8 cellular contexts compared by ENCODE assay signal in genomic region chr11:86955111-86955673, GRCh38. TPM values are rescaled to one million over a fixed set of nuclear protein-coding genes. Genes with fewer than 3 reads are reported as not detected.
A peak's percentile ranks its signal among the peaks of the same experiment; 100 is the strongest.
DNase-seq lines count a peak whose midpoint lies in the region; ATAC-seq and TF ChIP-seq lines count a peak whose summit lies in the region.

Gene FZD4 (minus strand): TSS chr11:86955395. CDS start chr11:86955085, 310 bp downstream.

- H3K9ac ChIP-seq in mammary epithelial cell (ENCODE audit: insufficient read depth, low read length), result peak within 1 kb of the TSS; percentile 46

- no peaks in the 10 kb centered on the region for H3K9me3 Mint-ChIP-seq in T-cell

- H3K27ac Mint-ChIP-seq in T-cell, result no peak within 1 kb of the TSS

- H3K4me2 ChIP-seq in mammary epithelial cell (ENCODE audit: insufficient read depth, low read depth, low read length), result peak within 1 kb of the TSS; percentile 99

- H4K20me1 ChIP-seq in mammary epithelial cell (ENCODE audit: insufficient read depth, low read length), result no peaks in the 10 kb centered on the region

- POLR2A ChIA-PET in T-cell (lab: Charles Lee), result no interaction called here

- peak within 1 kb of the TSS; percentile 100 for H2AFZ ChIP-seq in mammary epithelial cell (ENCODE audit: low read depth, low read length)

- peaks cover 42 to 51% of the 10 kb centered on the region in 2 donors for H3K27me3 Mint-ChIP-seq in T-cell

- TF ChIP-seq CTCF in mammary epithelial cell (conservative IDR thresholded peaks at IDR 0.05 in 1 of 2, IDR thresholded peaks at IDR 0.05 in 1 of 2; ENCODE audit: extremely low read depth in 1 of 2, insufficient read depth in 1 of 2, low read depth in 1 of 2, low read length in 2 of 2) (no peak), gastrocnemius medialis (IDR thresholded peaks at IDR 0.05 in 4 of 5, conservative IDR thresholded peaks at IDR 0.05 in 1 of 5) (peak in 3 of 5 experiments; percentile 15 to 27 (median 27))

- H3K9me3 ChIP-seq in mammary epithelial cell (replicated peaks; ENCODE audit: insufficient read depth, low read length) (no peaks in the 10 kb centered on the region), iPS-18c (ENCODE audit: control insufficient read depth, insufficient read depth, low read length) (no peaks in the 10 kb centered on the region), gastrocnemius medialis (no peaks in the 10 kb centered on the region)

- peaks cover 15 to 17% (median 17%) of the 10 kb centered on the region in 3 donors for H3K4me1 Mint-ChIP-seq in T-cell

- dilution Hi-C loops in mammary epithelial cell (cut with HindIII; ENCODE audit: low sequenced_read_pairs), result no loop called here

- no peaks in the 10 kb centered on the region for H3K79me2 ChIP-seq in mammary epithelial cell (ENCODE audit: insufficient read depth, low read length)

- H3K36me3 Mint-ChIP-seq in T-cell, result no peaks in the 10 kb centered on the region

- in situ Hi-C loops in mammary epithelial cell (cut with MboI; ENCODE audit: low sequenced_read_pairs in 2 of 2) (no loop called here), gastrocnemius medialis (cut with MboI; ENCODE audit: low sequenced_read_pairs in 4 of 4) (loop anchor here in 1 of 4 donors (5.0 kb wide), 1 partner anchor 82 kb away; the partner anchor contains the start of gene TMEM135)

- TF ChIP-seq POLR2A in gastrocnemius medialis (IDR thresholded peaks at IDR 0.05), result peak; percentile 92 to 96

- peak within 1 kb of the TSS; percentile 81 to 85 (median 81) for H3K4me3 Mint-ChIP-seq in T-cell

- intact Hi-C loops in mammary epithelial cell (cut with micrococcal nuclease) (no loop called here), gastrocnemius medialis (cut with DNase I; ENCODE audit: low total_unique reads) (loop anchor here (1.0 to 10.0 kb wide), 2 partner anchors 82 to 710 kb away; partner anchors contain the start of genes EED and TMEM135)

- H3K27me3 ChIP-seq in mammary epithelial cell (ENCODE audit: insufficient read depth, low read length) (no peaks in the 10 kb centered on the region), gastrocnemius medialis (no peaks in the 10 kb centered on the region)

- H3K27ac ChIP-seq in mammary epithelial cell (ENCODE audit: insufficient read depth, low read depth, low read length), result peak within 1 kb of the TSS; percentile 19
- peak within 1 kb of the TSS; percentile 93 to 100 (median 98) for H3K27ac ChIP-seq in gastrocnemius medialis

- H3K4me3 ChIP-seq in mammary epithelial cell (replicated peaks in 1 of 3; ENCODE audit: insufficient read depth in 1 of 3, low read depth in 2 of 3, low read length in 3 of 3), result peak within 1 kb of the TSS; percentile 60 to 81 (median 68)
- H3K4me3 ChIP-seq in iPS-18c (ENCODE audit: insufficient read depth, low read depth, low read length), result peak within 1 kb of the TSS; percentile 68
- H3K4me3 ChIP-seq in gastrocnemius medialis, result peak within 1 kb of the TSS; percentile 76 to 99 (median 88)

- H3K4me1 ChIP-seq in mammary epithelial cell (ENCODE audit: insufficient read depth, low read length) (peaks cover 9% of the 10 kb centered on the region), gastrocnemius medialis (peaks cover 41 to 53% of the 10 kb centered on the region in 2 donors)

- peak; percentile 53 for DNase-seq in activated naive CD4-positive, alpha-beta T cell treated with Interleukin-2 at 50 U/mL for 16 hours
- no peak for DNase-seq in activated naive CD4-positive, alpha-beta T cell (lab: John Stamatoyannopoulos, UW)
- peak; percentile 84 for DNase-seq in NCI-H1092 (lab: John Stamatoyannopoulos, UW)
- DNase-seq in T-cell, result peak in 14 of 34 experiments; percentile 3 to 40 (median 17)
- DNase-seq in mammary epithelial cell, result peak; percentile 87
- peak; percentile 85 to 90 for DNase-seq in gastrocnemius medialis

- BruUV-seq in mammary epithelial cell (replicated peaks; lab: Mats Ljungman, UMichigan), result no TSS peak

- 0% methylated on average over 12 of the region's 71 CpGs for WGBS in mammary epithelial cell (ENCODE audit: low coverage, missing lambda C conversion rate)

- peak; percentile 95 for ATAC-seq in HG02678 (IDR thresholded peaks at IDR 0.05; ENCODE audit: unreplicated experiment)
- peak; percentile 78 to 87 (median 82) for ATAC-seq in T-cell (replicated peaks in 1 of 4)
- ATAC-seq in gastrocnemius medialis, result peak; percentile 67

- CTCF ChIA-PET in T-cell (lab: Charles Lee), result no interaction called here
- CTCF ChIA-PET in mammary epithelial cell (lab: Charles Lee; ENCODE audit: low non-redundant PET), result interaction anchor here (0.6 kb wide), 1 partner anchor 17 kb away, joined by 8 read pairs; no protein-coding TSS in a partner anchor

- no peaks in the 10 kb centered on the region for H3K36me3 ChIP-seq in mammary epithelial cell (ENCODE audit: insufficient read depth, low read length)
- peaks cover 0 to 13% of the 10 kb centered on the region in 2 donors for H3K36me3 ChIP-seq in gastrocnemius medialis

RNA-seq across cellular contexts. Expression of gene FZD4, which starts in this region (rescaled TPM):
- total RNA-seq in T-cell, result under 1 TPM in 3 of 5 donors, not detected in 2; 0.13 to 0.35 (median 0.20) TPM
- total RNA-seq in mammary epithelial cell, result 1 to 10 TPM in 1 of 2 donors, under 1 TPM in 1; 0.96 to 1.3 TPM
- polyA plus RNA-seq in mammary epithelial cell, result 0.51 TPM
- polyA minus RNA-seq in mammary epithelial cell, result 2.2 TPM
- total RNA-seq in gastrocnemius medialis, result 10 to 100 TPM; 31.7 to 52.2 (median 39.1) TPM

Comparison
In these comparisons a context has a peak if more than half of its experiments do, and no peak if none do; other contexts are left out.
1. RNA of gene FZD4 (total RNA-seq): 31.7 to 52.2 TPM in gastrocnemius medialis; 0.96 to 1.3 TPM in mammary epithelial cell and 0.13 to 0.35 TPM in T-cell; every median in the first group is over 10 times any median in the second.
2. DNase-seq: peak in activated naive CD4-positive, alpha-beta T cell treated with Interleukin-2 at 50 U/mL for 16 hours (single experiment), NCI-H1092 (single experiment), mammary epithelial cell (single experiment) and gastrocnemius medialis (2 of 2); none in activated naive CD4-positive, alpha-beta T cell (0 of 4).
3. Peak in ATAC-seq in T-cell; RNA of the gene not detected or under 1 TPM.
4. CTCF ChIP-seq: peak in gastrocnemius medialis (3 of 5); none in mammary epithelial cell (0 of 2).
5. Peak in every context shown above with its lines, with median percentiles within 50 percentile points of each other: ATAC-seq and H3K4me3 ChIP-seq.